10 cellular contexts compared by ENCODE assay signal in genomic region chr9:98861881-98862501, GRCh38. TPM values are rescaled to one million over a fixed set of nuclear protein-coding genes. Genes with fewer than 3 reads are reported as not detected.
DNase-seq lines count a peak whose midpoint lies in the region; ATAC-seq and TF ChIP-seq lines count a peak whose summit lies in the region.
"Had no signal": no experiment of that assay in that cellular context is flagged by ENCODE, and none has a peak within 500 bp of the region (broad histone marks: within the 10 kb centered on the region; RNA-seq: fewer than 3 reads in every experiment).

No MANE protein-coding gene starts in this region.

- CTCF ChIA-PET in activated CD4-positive, alpha-beta T cell treated with anti-CD3 and anti-CD28 coated beads for 36 hours (lab: Charles Lee), result interaction anchor here (1.0 to 1.9 kb wide), 3 partner anchors 14 to 301 kb away, joined by 3 to 11 read pairs (median 3); no protein-coding TSS in a partner anchor

- H3K9me3 Mint-ChIP-seq in activated CD4-positive, alpha-beta T cell treated with anti-CD3 and anti-CD28 coated beads for 36 hours (ENCODE audit: low read depth), result no peaks in the 10 kb centered on the region

- H3K36me3 Mint-ChIP-seq in activated CD4-positive, alpha-beta T cell treated with anti-CD3 and anti-CD28 coated beads for 36 hours (ENCODE audit: low read depth), result no peaks in the 10 kb centered on the region

- H3K4me1 Mint-ChIP-seq in activated CD4-positive, alpha-beta T cell treated with anti-CD3 and anti-CD28 coated beads for 36 hours, result no peaks in the 10 kb centered on the region

- POLR2A ChIA-PET in activated CD4-positive, alpha-beta T cell treated with anti-CD3 and anti-CD28 coated beads for 36 hours (lab: Charles Lee), result no interaction called here

- 47% methylated on average over 7 of the region's 7 CpGs for WGBS in urinary bladder

- in situ Hi-C loops in astrocyte of the spinal cord (cut with HindIII; ENCODE audit: low sequenced_read_pairs), result no loop called here

- no peaks in the 10 kb centered on the region for H3K4me1 ChIP-seq in urinary bladder (ENCODE audit: insufficient read depth)

- no peak for TF ChIP-seq CTCF in astrocyte of the spinal cord (IDR thresholded peaks at IDR 0.05; ENCODE audit: low read depth, low read length)

- DNase-seq in activated CD4-positive, alpha-beta T cell treated with anti-CD3 and anti-CD28 coated beads for 36 hours, result no peak
- no peak for DNase-seq in activated CD4-positive, alpha-beta T cell treated with anti-CD3 and anti-CD28 coated beads, Interleukin-2, amount 50 U/mL, for 4 hours
- DNase-seq in astrocyte of the spinal cord (ENCODE audit: low read depth, low spot score) (peak; percentile 77), kidney tubule cell (ENCODE audit: low spot score) (peak; percentile 33), hypothalamus (lab: John Stamatoyannopoulos, UW) (no peak), cortex of kidney (lab: John Stamatoyannopoulos, UW) (no peak)
- DNase-seq: SK-N-SH had no signal

- H3K27me3 Mint-ChIP-seq in activated CD4-positive, alpha-beta T cell treated with anti-CD3 and anti-CD28 coated beads for 36 hours, result peaks cover 2% of the 10 kb centered on the region

- peak overlapping the region; percentile 51 for H3K27ac ChIP-seq in urinary bladder (ENCODE audit: low read depth)
- H3K27ac ChIP-seq: neutrophil had no signal

- peak; percentile 49 for ATAC-seq in activated CD4-positive, alpha-beta T cell treated with anti-CD3 and anti-CD28 coated beads for 36 hours
- ATAC-seq in HG02763 (IDR thresholded peaks at IDR 0.05; ENCODE audit: unreplicated experiment), result no peak

- no peak overlapping the region for H3K27ac Mint-ChIP-seq in activated CD4-positive, alpha-beta T cell treated with anti-CD3 and anti-CD28 coated beads for 36 hours

- intact Hi-C loops in activated CD4-positive, alpha-beta T cell treated with anti-CD3 and anti-CD28 coated beads for 36 hours (cut with DNase I, micrococcal nuclease), result no loop called here

- H3K4me3 ChIP-seq in astrocyte of the spinal cord (ENCODE audit: low read depth, low read length) (no peak overlapping the region), urinary bladder (ENCODE audit: low read depth, low read length) (no peak overlapping the region)

- H3K36me3 ChIP-seq in urinary bladder (ENCODE audit: insufficient read depth), result no peaks in the 10 kb centered on the region
- H3K36me3 ChIP-seq: neutrophil had no signal

- no peak overlapping the region for H3K4me3 Mint-ChIP-seq in activated CD4-positive, alpha-beta T cell treated with anti-CD3 and anti-CD28 coated beads for 36 hours

RNA-seq across cellular contexts. Expression of gene GALNT12, which starts 54.5 kb away (rescaled TPM):
- total RNA-seq in activated CD4-positive, alpha-beta T cell treated with anti-CD3 and anti-CD28 coated beads for 36 hours, result 10 to 100 TPM; 10.2 to 12.7 TPM
- 13.0 TPM for total RNA-seq in urinary bladder
- 12.6 TPM for polyA plus RNA-seq in urinary bladder

Comparison
In these comparisons a context has a peak if more than half of its experiments do, and no peak if none do; other contexts are left out.
1. DNase-seq: peak in astrocyte of the spinal cord (single experiment) and kidney tubule cell (single experiment); none in activated CD4-positive, alpha-beta T cell treated with anti-CD3 and anti-CD28 coated beads for 36 hours (single experiment), activated CD4-positive, alpha-beta T cell treated with anti-CD3 and anti-CD28 coated beads, Interleukin-2, amount 50 U/mL, for 4 hours (0 of 2), hypothalamus (0 of 51) and cortex of kidney (single experiment).